ENCODE assay signal across 3 cellular contexts in the genomic region with DNA sequence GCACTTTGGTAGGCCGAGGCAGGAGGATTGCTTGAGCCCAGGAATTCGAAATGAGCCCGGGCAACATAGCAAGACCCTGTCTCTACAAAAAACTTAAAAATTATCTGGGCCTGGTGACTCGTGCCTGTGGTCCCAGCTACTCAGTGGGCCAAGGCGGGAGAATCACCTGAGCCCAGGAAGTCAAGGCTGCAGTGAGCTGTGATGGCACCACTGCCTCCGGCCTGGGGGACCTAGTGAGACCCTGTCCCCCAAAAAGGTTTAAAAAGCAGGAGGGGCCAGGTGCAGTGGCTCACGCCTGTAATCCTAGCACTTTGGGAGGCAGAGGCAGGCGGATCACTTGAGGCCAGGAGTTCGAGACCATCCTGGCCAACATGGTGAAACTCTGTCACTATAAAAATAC. TPM values are rescaled to one million over a fixed set of nuclear protein-coding genes. Genes with fewer than 3 reads are reported as not detected.
"Had no signal": no experiment of that assay in that cellular context is flagged by ENCODE, and none has a peak within 500 bp of the region (broad histone marks: within the 10 kb centered on the region; RNA-seq: fewer than 3 reads in every experiment).

No MANE protein-coding gene starts in this region.

RNA-seq across cellular contexts. Expression of gene CHST8, which starts 41.6 kb away (rescaled TPM):
- total RNA-seq: HepG2, HFFc6, HT1080 had no signal
